Comparison of ENCODE assay signal across 9 cellular contexts in the genomic region with DNA sequence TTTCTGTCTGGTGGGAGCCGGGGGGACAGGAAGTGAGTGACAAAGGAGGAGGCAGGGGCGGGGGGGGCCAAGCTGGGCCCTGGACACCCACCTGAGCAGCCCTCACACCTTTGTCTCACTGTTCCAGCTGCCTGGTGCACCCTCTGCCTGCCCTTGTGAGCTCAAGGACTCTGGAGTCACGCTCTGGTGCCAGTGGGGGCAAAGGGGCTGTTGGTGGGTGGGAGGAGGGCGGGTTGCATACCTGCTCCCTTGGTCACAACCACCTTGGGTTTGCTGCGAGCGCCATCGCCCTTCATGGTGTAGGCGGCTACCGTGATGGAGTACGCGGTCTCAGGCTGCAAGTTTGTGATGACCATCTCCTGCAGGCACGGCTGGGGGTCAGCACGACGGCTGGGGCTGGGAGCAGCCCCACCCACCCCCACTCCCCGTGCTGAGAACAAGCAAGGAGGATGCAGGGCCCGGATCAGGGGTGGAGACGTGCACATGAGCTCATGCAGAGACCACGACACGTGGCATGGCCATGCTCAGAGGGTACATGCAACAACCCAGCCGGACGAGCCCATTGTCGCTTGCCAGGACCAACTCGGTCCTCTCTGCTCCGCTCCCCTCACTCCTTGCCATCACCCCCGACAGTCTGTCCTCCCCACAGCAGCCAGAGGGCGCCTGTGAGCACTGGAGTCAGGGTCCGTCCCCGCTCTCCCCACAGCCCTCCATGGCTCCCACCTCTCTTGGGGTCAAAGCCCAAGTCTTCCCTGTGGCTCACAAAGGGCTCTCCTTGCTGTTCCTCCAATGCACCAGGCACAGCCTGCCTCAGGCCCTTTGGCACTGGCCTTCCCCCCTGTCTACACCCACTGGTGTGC.
A peak's percentile ranks its signal among the peaks of the same experiment; 100 is the strongest.
DNase-seq lines count a peak whose midpoint lies in the region; ATAC-seq, FAIRE-seq and TF ChIP-seq lines count a peak whose summit lies in the region.
"Had no signal": no experiment of that assay in that cellular context is flagged by ENCODE, and none has a peak within 500 bp of the region (broad histone marks: within the 10 kb centered on the region; RNA-seq: fewer than 3 reads in every experiment).

No MANE protein-coding gene starts in this region.

- intact Hi-C loops in IMR-90 (cut with micrococcal nuclease): no loop called here

- no peak overlapping the region for H4K5ac ChIP-seq in IMR-90 (ENCODE audit: low read depth, low read length)

- POLR2A ChIA-PET in IMR-90 (lab: Charles Lee; ENCODE audit: unreplicated experiment): no interaction called here

- DNase-seq in DND-41: peak; percentile 22
- DNase-seq in IMR-90: no peak
- no peak for DNase-seq in brain microvascular endothelial cell
- DNase-seq in nephron progenitor cell: peak; percentile 54
- no peak for DNase-seq in DMS79 treated with DMSO at 0.1 percent for 48 hours (lab: John Stamatoyannopoulos, UW)
- DNase-seq in GM12892 (ENCODE audit: insufficient read length): no peak
- DNase-seq in A172 (ENCODE audit: low spot score): no peak
- DNase-seq: T-helper 2 cell had no signal

- BruUV-seq in IMR-90 (replicated peaks; lab: Mats Ljungman, UMichigan): no TSS peak

- H3K4me2 ChIP-seq in DND-41 (ENCODE audit: insufficient read depth, low read length) (no peak overlapping the region), IMR-90 (ENCODE audit: low read depth, low read length) (no peak overlapping the region)

- no peak for FAIRE-seq in GM12892 (lab: Jason Lieb, UNC)

- H3K18ac ChIP-seq in IMR-90 (ENCODE audit: low read depth, low read length): no peak overlapping the region

- H3K27me3 ChIP-seq in DND-41 (ENCODE audit: insufficient read depth, low read length, poor library complexity) (no peaks in the 10 kb centered on the region), IMR-90 (ENCODE audit: control insufficient read depth, insufficient read depth, low read length) (no peaks in the 10 kb centered on the region), brain microvascular endothelial cell (replicated peaks) (no peaks in the 10 kb centered on the region)

- no peak overlapping the region for H2BK120ac ChIP-seq in IMR-90 (ENCODE audit: low read depth, low read length)

- H3K36me3 Mint-ChIP-seq in nephron progenitor cell (ENCODE audit: low read depth): peaks cover 32% of the 10 kb centered on the region

- H3K14ac ChIP-seq in IMR-90 (replicated peaks; ENCODE audit: low read depth, low read length): no peak overlapping the region

- no peak overlapping the region for H2AK9ac ChIP-seq in IMR-90 (replicated peaks; ENCODE audit: low read depth, low read length, poor library complexity)

- dilution Hi-C loops in IMR-90 (cut with HindIII; ENCODE audit: low sequenced_read_pairs, unreplicated experiment): no loop called here

- peak; percentile 6; the same call in 1 of the 2 replicates for TF ChIP-seq RAD21 in IMR-90 (IDR thresholded peaks at IDR 0.05; ENCODE audit: low read length)

- no peak overlapping the region for H3K56ac ChIP-seq in IMR-90 (ENCODE audit: extremely low read depth, insufficient read depth, low read length)

- H3K9me3 ChIP-seq in DND-41 (ENCODE audit: insufficient read depth, low read length, severe bottlenecking) (no peaks in the 10 kb centered on the region), IMR-90 (ENCODE audit: control insufficient read depth, insufficient read depth, low read length) (no peaks in the 10 kb centered on the region)

- peaks cover 6% of the 10 kb centered on the region for H3K9me1 ChIP-seq in IMR-90 (ENCODE audit: insufficient read depth, low read length)

- H3K23ac ChIP-seq in IMR-90 (ENCODE audit: low read depth, low read length): no peak overlapping the region

- TF ChIP-seq POLR2A in IMR-90 (IDR thresholded peaks at IDR 0.05; ENCODE audit: low read depth, low read length): no peak
- TF ChIP-seq POLR2A in GM12892 (IDR thresholded peaks at IDR 0.05; ENCODE audit: low read depth, low read length): no peak

- no peak overlapping the region for H3K4me3 Mint-ChIP-seq in nephron progenitor cell

- H2AK5ac ChIP-seq in IMR-90 (ENCODE audit: low read depth, low read length): no peak overlapping the region

- ATAC-seq in DND-41 (ENCODE audit: insufficient read depth, low read depth) (no peak), IMR-90 (ENCODE audit: low read depth) (no peak), HG02852 (IDR thresholded peaks at IDR 0.05; ENCODE audit: unreplicated experiment) (no peak)

- no peak overlapping the region for H3K27ac Mint-ChIP-seq in nephron progenitor cell

- TF ChIP-seq CTCF in DND-41 (IDR thresholded peaks at IDR 0.05; ENCODE audit: borderline replicate concordance, extremely low read depth, low read length, poor library complexity, severe bottlenecking) (peak; percentile 66), IMR-90 (conservative IDR thresholded peaks at IDR 0.05; ENCODE audit: low read depth, low read length) (peak; percentile 40), brain microvascular endothelial cell (IDR thresholded peaks at IDR 0.05; ENCODE audit: low read depth, low read length, missing control alignments) (peak; percentile 78), nephron progenitor cell (IDR thresholded peaks at IDR 0.05) (peak; percentile 46)

- H3K79me1 ChIP-seq in IMR-90 (ENCODE audit: low read depth in 1 of 2, low read length in 2 of 2): no peaks in the 10 kb centered on the region; a peak in 1 of 4 replicates

- H2BK5ac ChIP-seq in IMR-90 (ENCODE audit: low read depth, low read length, poor library complexity, severe bottlenecking): no peak overlapping the region

- H3K79me2 ChIP-seq in DND-41 (ENCODE audit: insufficient read depth, low read length): no peaks in the 10 kb centered on the region

- H3K36me3 ChIP-seq in DND-41 (ENCODE audit: insufficient read depth, low read length): no peaks in the 10 kb centered on the region
- peaks cover 46% of the 10 kb centered on the region for H3K36me3 ChIP-seq in IMR-90 (ENCODE audit: control insufficient read depth, insufficient read depth, low read length)
- H3K36me3 ChIP-seq in brain microvascular endothelial cell (replicated peaks): peaks cover 20% of the 10 kb centered on the region

- H2BK20ac ChIP-seq in IMR-90 (ENCODE audit: low read depth, low read length): no peak overlapping the region

- H3K4me1 Mint-ChIP-seq in nephron progenitor cell: no peaks in the 10 kb centered on the region

- H3K4me1 ChIP-seq in DND-41 (ENCODE audit: insufficient read depth, low read length) (no peaks in the 10 kb centered on the region), IMR-90 (ENCODE audit: control insufficient read depth, insufficient read depth, low read length) (no peaks in the 10 kb centered on the region)

- H4K20me1 ChIP-seq in DND-41 (ENCODE audit: insufficient read depth, low read length) (no peaks in the 10 kb centered on the region; the same call in 1 of the 2 replicates), IMR-90 (ENCODE audit: insufficient read depth, low read length) (no peaks in the 10 kb centered on the region; the same call in 1 of the 2 replicates)

- H3K4ac ChIP-seq in IMR-90 (ENCODE audit: low read depth, low read length): no peak overlapping the region

- H4K91ac ChIP-seq in IMR-90 (ENCODE audit: insufficient read depth, low read depth, low read length): no peak overlapping the region

- no peak overlapping the region for H2BK15ac ChIP-seq in IMR-90 (ENCODE audit: low read depth, low read length)

- H3K4me3 ChIP-seq in DND-41 (ENCODE audit: low read depth in 1 of 2, low read length in 2 of 2) (no peak overlapping the region), IMR-90 (ENCODE audit: insufficient read depth, low read depth, low read length) (no peak overlapping the region), brain microvascular endothelial cell (ENCODE audit: low read depth, low read length) (no peak overlapping the region)

- peaks cover 2% of the 10 kb centered on the region for H3K9me3 Mint-ChIP-seq in nephron progenitor cell

- H2AFZ ChIP-seq in DND-41 (ENCODE audit: low read depth, low read length): no peak overlapping the region
- H2AFZ ChIP-seq in IMR-90 (replicated peaks; ENCODE audit: low read length, poor library complexity): no peak overlapping the region

- H4K8ac ChIP-seq in IMR-90 (ENCODE audit: low read depth in 2 of 2, low read length in 2 of 2): no peak overlapping the region

- WGBS in IMR-90 (ENCODE audit: extremely low coverage in 2 of 2, insufficient read length in 1 of 2), 2 experiments: 89% methylated on average over 18 of the region's 28 CpGs; no CpG with 5 or more reads in 1 of the 2 experiments

- H3K27me3 Mint-ChIP-seq in nephron progenitor cell (ENCODE audit: low read depth, poor library complexity): no peaks in the 10 kb centered on the region

- CTCF ChIA-PET in IMR-90 (lab: Yijun Ruan, JAX): no interaction called here

- H3K9ac ChIP-seq in DND-41 (ENCODE audit: low read depth, low read length): no peak overlapping the region
- H3K9ac ChIP-seq in IMR-90 (ENCODE audit: low read depth, low read length): no peak overlapping the region

- in situ Hi-C loops in IMR-90 (cut with MboI; ENCODE audit: low sequenced_read_pairs) (no loop called here), brain microvascular endothelial cell (cut with HindIII; ENCODE audit: low pct_ligation_motif_present, low sequenced_read_pairs) (no loop called here)

- H3K27ac ChIP-seq in DND-41 (ENCODE audit: low read length): no peak overlapping the region
- H3K27ac ChIP-seq in IMR-90 (ENCODE audit: insufficient read depth, low read length): no peak overlapping the region
- H3K27ac ChIP-seq in brain microvascular endothelial cell: no peak overlapping the region

TF ChIP-seq in IMR-90, 13 proteins besides CTCF, POLR2A, EP300 and RAD21:
- TF ChIP-seq, protein P1, sequence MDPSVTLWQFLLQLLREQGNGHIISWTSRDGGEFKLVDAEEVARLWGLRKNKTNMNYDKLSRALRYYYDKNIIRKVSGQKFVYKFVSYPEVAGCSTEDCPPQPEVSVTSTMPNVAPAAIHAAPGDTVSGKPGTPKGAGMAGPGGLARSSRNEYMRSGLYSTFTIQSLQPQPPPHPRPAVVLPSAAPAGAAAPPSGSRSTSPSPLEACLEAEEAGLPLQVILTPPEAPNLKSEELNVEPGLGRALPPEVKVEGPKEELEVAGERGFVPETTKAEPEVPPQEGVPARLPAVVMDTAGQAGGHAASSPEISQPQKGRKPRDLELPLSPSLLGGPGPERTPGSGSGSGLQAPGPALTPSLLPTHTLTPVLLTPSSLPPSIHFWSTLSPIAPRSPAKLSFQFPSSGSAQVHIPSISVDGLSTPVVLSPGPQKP (IDR thresholded peaks at IDR 0.05; ENCODE audit: borderline replicate concordance, low read depth, low read length): no peak
- TF ChIP-seq MAZ (IDR thresholded peaks at IDR 0.05; ENCODE audit: borderline replicate concordance, low read depth, low read length): no peak
- 0 out of 2 replicates have a peak, but pooled peaks have one; percentile 22 for TF ChIP-seq SMC3 (IDR thresholded peaks at IDR 0.05; ENCODE audit: low read depth, low read length)
- no peak for TF ChIP-seq NFE2L2 (IDR thresholded peaks at IDR 0.05; ENCODE audit: low read depth, low read length)

Comparison
In these comparisons a context has a peak if more than half of its experiments do, and no peak if none do; other contexts are left out.
1. DNase-seq: peak in DND-41 (single experiment) and nephron progenitor cell (single experiment); none in IMR-90 (single experiment), brain microvascular endothelial cell (single experiment), DMS79 treated with DMSO at 0.1 percent for 48 hours (single experiment), GM12892 (single experiment) and A172 (single experiment).
2. Peak in every context shown above with its lines, with median percentiles within 50 percentile points of each other: CTCF ChIP-seq.